In the genomic region with DNA sequence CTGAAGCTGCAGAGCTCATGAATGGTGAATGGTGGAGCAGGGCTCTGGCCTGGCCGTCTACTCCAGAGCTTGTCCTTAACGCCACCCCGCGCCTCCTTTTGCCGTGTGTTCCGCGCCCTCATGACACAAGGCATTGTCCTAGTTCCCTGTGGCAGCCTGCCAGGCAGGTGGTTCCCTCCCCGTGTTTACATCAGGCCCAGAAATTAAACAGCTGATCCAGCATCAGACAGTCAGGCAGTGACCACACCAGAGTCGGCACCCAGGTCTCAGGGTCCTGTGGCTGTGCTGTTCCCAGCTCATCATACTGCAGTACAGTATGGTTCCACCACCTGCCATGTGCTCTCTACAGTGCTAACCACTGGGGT, we compare ENCODE assay signal across 10 cellular contexts.
A peak's percentile ranks its signal among the peaks of the same experiment; 100 is the strongest.
DNase-seq lines count a peak whose midpoint lies in the region; ATAC-seq and TF ChIP-seq lines count a peak whose summit lies in the region.
"Had no signal": no experiment of that assay in that cellular context is flagged by ENCODE, and none has a peak within 500 bp of the region (broad histone marks: within the 10 kb centered on the region; RNA-seq: fewer than 3 reads in every experiment).

No MANE protein-coding gene starts in this region.

- no peak for ATAC-seq in stimulated activated naive CD8-positive, alpha-beta T cell treated with anti-CD3 and anti-CD28 coated beads, Interleukin-15, Interleukin-2, amounts not matched to agents 100 U/mL and 50 U/mL, for 24 hours
- ATAC-seq in T-helper 17 cell (no peak), HG02642 (IDR thresholded peaks at IDR 0.05; ENCODE audit: poor library complexity, unreplicated experiment) (no peak), GM21825 (IDR thresholded peaks at IDR 0.05; ENCODE audit: unreplicated experiment) (no peak)
- ATAC-seq: GM12878 had no signal

- H3K4me1 Mint-ChIP-seq in stimulated activated naive CD8-positive, alpha-beta T cell treated with anti-CD3 and anti-CD28 coated beads, Interleukin-15, Interleukin-2, amounts not matched to agents 100 ng/mL and 50 ng/mL, for 24 hours (ENCODE audit: low read depth): peaks cover 80% of the 10 kb centered on the region
- H3K4me1 Mint-ChIP-seq in T-helper 17 cell (peaks cover 39% of the 10 kb centered on the region), glutamatergic neuron (ENCODE audit: low read depth, unreplicated experiment) (peaks cover 27% of the 10 kb centered on the region)

- H3K4me3 Mint-ChIP-seq in stimulated activated naive CD8-positive, alpha-beta T cell treated with anti-CD3 and anti-CD28 coated beads, Interleukin-15, Interleukin-2, amounts not matched to agents 100 ng/mL and 50 ng/mL, for 24 hours: no peak overlapping the region
- H3K4me3 Mint-ChIP-seq in T-helper 17 cell: no peak overlapping the region
- H3K4me3 Mint-ChIP-seq in glutamatergic neuron (ENCODE audit: unreplicated experiment): no peak overlapping the region

- no peaks in the 10 kb centered on the region for H3K9me3 ChIP-seq in T-helper 17 cell (ENCODE audit: control insufficient read depth, low read length, poor library complexity, severe bottlenecking)

- DNase-seq in stimulated activated naive CD8-positive, alpha-beta T cell treated with anti-CD3 and anti-CD28 coated beads, Interleukin-15, Interleukin-2, amounts not matched to agents 100 U/mL and 50 U/mL, for 24 hours: no peak
- DNase-seq in T-helper 17 cell: no peak
- DNase-seq in glutamatergic neuron: peak; percentile 10
- DNase-seq in HPDE6-E6E7 (ENCODE audit: extremely low spot score): no peak
- DNase-seq in HCEC 1CT: no peak
- DNase-seq: stimulated activated naive CD4-positive, alpha-beta T cell treated with Interleukin-2 at 50 U/mL for 16 hours had no signal

- no peaks in the 10 kb centered on the region for H3K36me3 Mint-ChIP-seq in stimulated activated naive CD8-positive, alpha-beta T cell treated with anti-CD3 and anti-CD28 coated beads, Interleukin-15, Interleukin-2, amounts not matched to agents 100 ng/mL and 50 ng/mL, for 24 hours (ENCODE audit: low read depth)
- H3K36me3 Mint-ChIP-seq in T-helper 17 cell (ENCODE audit: low read depth): no peaks in the 10 kb centered on the region
- no peaks in the 10 kb centered on the region for H3K36me3 Mint-ChIP-seq in glutamatergic neuron (ENCODE audit: unreplicated experiment)

- H3K27me3 Mint-ChIP-seq in stimulated activated naive CD8-positive, alpha-beta T cell treated with anti-CD3 and anti-CD28 coated beads, Interleukin-15, Interleukin-2, amounts not matched to agents 100 ng/mL and 50 ng/mL, for 24 hours: no peaks in the 10 kb centered on the region
- H3K27me3 Mint-ChIP-seq in T-helper 17 cell (no peaks in the 10 kb centered on the region), glutamatergic neuron (ENCODE audit: unreplicated experiment) (peaks cover 4% of the 10 kb centered on the region)

- TF ChIP-seq CTCF in glutamatergic neuron (IDR thresholded peaks at IDR 0.05; ENCODE audit: partially characterized antibody, unreplicated experiment): no peak

- no peaks in the 10 kb centered on the region for H3K9me3 Mint-ChIP-seq in stimulated activated naive CD8-positive, alpha-beta T cell treated with anti-CD3 and anti-CD28 coated beads, Interleukin-15, Interleukin-2, amounts not matched to agents 100 ng/mL and 50 ng/mL, for 24 hours
- H3K9me3 Mint-ChIP-seq in glutamatergic neuron (ENCODE audit: unreplicated experiment): peaks cover 12% of the 10 kb centered on the region

- peak overlapping the region; percentile 99 for H3K27ac Mint-ChIP-seq in stimulated activated naive CD8-positive, alpha-beta T cell treated with anti-CD3 and anti-CD28 coated beads, Interleukin-15, Interleukin-2, amounts not matched to agents 100 ng/mL and 50 ng/mL, for 24 hours
- peak overlapping the region; percentile 97 for H3K27ac Mint-ChIP-seq in T-helper 17 cell
- H3K27ac Mint-ChIP-seq in glutamatergic neuron (ENCODE audit: unreplicated experiment): no peak overlapping the region
